1 cellular context compared by ENCODE assay signal in genomic region chr12:115000038-115000437, GRCh38.
TF ChIP-seq lines count a peak whose summit lies in the region.

No MANE protein-coding gene starts in this region.

TF ChIP-seq in SK-N-SH, 30 proteins besides CTCF, POLR2A, EP300 and RAD21 (continued from another document):
- TF ChIP-seq PBX3 (IDR thresholded peaks at IDR 0.05) (no peak), TAF1 (IDR thresholded peaks at IDR 0.05; ENCODE audit: borderline replicate concordance, low read depth, low read length) (no peak), ELF1 (IDR thresholded peaks at IDR 0.05) (no peak)
